ENCODE assay signal across 21 cellular contexts in genomic region chr4:113644398-113644797, GRCh38.
DNase-seq lines count a peak whose midpoint lies in the region; ATAC-seq, FAIRE-seq and TF ChIP-seq lines count a peak whose summit lies in the region.
"Had no signal": no experiment of that assay in that cellular context is flagged by ENCODE, and none has a peak within 500 bp of the region (broad histone marks: within the 10 kb centered on the region; RNA-seq: fewer than 3 reads in every experiment).

No MANE protein-coding gene starts in this region.

- H3K4me3 ChIP-seq in HepG2 (replicated peaks in 1 of 3; ENCODE audit: insufficient read depth in 1 of 3, low read depth in 2 of 3, low read length in 3 of 3) (no peak overlapping the region), right lobe of liver (no peak overlapping the region), mesenchymal stem cell (ENCODE audit: insufficient read depth in 1 of 2, low read depth in 1 of 2, low read length in 2 of 2) (no peak overlapping the region)
- H3K4me3 ChIP-seq: lung had no signal

- in situ Hi-C loops in HepG2 (cut with HindIII; ENCODE audit: extremely low pct_ligation_motif_present, low pct_unique_long_range_greater_than_20kb), result no loop called here

- H4K20me1 ChIP-seq in HepG2 (ENCODE audit: insufficient read depth, low read length), result no peaks in the 10 kb centered on the region

- H3K4me2 ChIP-seq in HepG2 (ENCODE audit: low read depth, low read length) (no peak overlapping the region), mesenchymal stem cell (ENCODE audit: low read length, poor library complexity, severe bottlenecking) (no peak overlapping the region)

- H3K79me2 ChIP-seq in HepG2 (ENCODE audit: insufficient read depth, low read length), result peaks cover 12% of the 10 kb centered on the region

- H3K36me3 ChIP-seq in HepG2 (replicated peaks in 1 of 2; ENCODE audit: control insufficient read depth in 1 of 2, insufficient read depth in 2 of 2, low read length in 2 of 2), result no peaks in the 10 kb centered on the region; a peak in 1 of 5 replicates
- H3K36me3 ChIP-seq in right lobe of liver, result no peaks in the 10 kb centered on the region
- H3K36me3 ChIP-seq in mesenchymal stem cell (ENCODE audit: control insufficient read depth in 1 of 2, insufficient read depth in 2 of 2, low read depth in 1 of 2, low read length in 2 of 2), result peaks cover 0 to 53% of the 10 kb centered on the region in 2 experiments

- no peak for TF ChIP-seq EP300 in HepG2 (IDR thresholded peaks at IDR 0.05; ENCODE audit: low read depth in 2 of 2, low read length in 2 of 2)
- no peak for TF ChIP-seq EP300 in HepG2 (CRISPR knock-in tag; IDR thresholded peaks at IDR 0.05; ENCODE audit: borderline replicate concordance)

- H3K9me3 ChIP-seq in HepG2 (ENCODE audit: low read length), result no peaks in the 10 kb centered on the region
- H3K9me3 ChIP-seq in right lobe of liver, result no peaks in the 10 kb centered on the region
- no peaks in the 10 kb centered on the region for H3K9me3 ChIP-seq in mesenchymal stem cell (ENCODE audit: control insufficient read depth, low read length)

- H3K27me3 ChIP-seq in HepG2 (ENCODE audit: control insufficient read depth in 1 of 2, insufficient read depth in 2 of 2, low read length in 2 of 2), result no peaks in the 10 kb centered on the region
- no peaks in the 10 kb centered on the region for H3K27me3 ChIP-seq in right lobe of liver
- H3K27me3 ChIP-seq in mesenchymal stem cell (ENCODE audit: control insufficient read depth in 1 of 2, insufficient read depth in 1 of 2, low read length in 2 of 2), result no peaks in the 10 kb centered on the region

- H3K14ac ChIP-seq in mesenchymal stem cell (ENCODE audit: low read length in 2 of 2), result no peak overlapping the region

- H3K18ac ChIP-seq in mesenchymal stem cell (ENCODE audit: low read depth in 1 of 2, low read length in 2 of 2), result no peak overlapping the region

- H2AFZ ChIP-seq in HepG2 (ENCODE audit: low read length), result no peak overlapping the region
- H2AFZ ChIP-seq in mesenchymal stem cell (ENCODE audit: low read depth, low read length), result no peak overlapping the region

- peaks cover 71% of the 10 kb centered on the region for H3K4me1 Mint-ChIP-seq in activated T-helper 1 cell treated with anti-CD3 and anti-CD28 coated beads, Interleukin-12 subunit alpha, Interleukin-12 subunit beta, Interleukin-2, Interleukin-4 antibody, amounts not matched to agents 30 ng/mL and 10 ng/mL and 1 ng/mL, durations not matched to agents 14 hours and 24 hours and 36 hours (ENCODE audit: low read depth)

- no peak overlapping the region for H4K91ac ChIP-seq in mesenchymal stem cell (ENCODE audit: low read length)

- intact Hi-C loops in HepG2 (cut with micrococcal nuclease; ENCODE audit: unreplicated experiment) (loop anchor here (5.0 kb wide), 2 partner anchors 38 to 97 kb away; no protein-coding TSS in a partner anchor), right lobe of liver (cut with DNase I) (no loop called here)
- intact Hi-C loops in activated T-helper 1 cell treated with anti-CD3 and anti-CD28 coated beads, Interleukin-12 subunit alpha, Interleukin-12 subunit beta, Interleukin-2, Interleukin-4 antibody, amounts not matched to agents 30 ng/mL and 10 ng/mL and 1 ng/mL, durations not matched to agents 14 hours and 24 hours and 36 hours (cut with micrococcal nuclease), result no loop called here

- no peak overlapping the region for H2BK12ac ChIP-seq in mesenchymal stem cell (ENCODE audit: low read length in 2 of 2)

- no peak overlapping the region for H2BK120ac ChIP-seq in mesenchymal stem cell (ENCODE audit: low read depth, low read length)

- peaks cover 20% of the 10 kb centered on the region for H3K36me3 Mint-ChIP-seq in activated T-helper 1 cell treated with anti-CD3 and anti-CD28 coated beads, Interleukin-12 subunit alpha, Interleukin-12 subunit beta, Interleukin-2, Interleukin-4 antibody, amounts not matched to agents 30 ng/mL and 10 ng/mL and 1 ng/mL, durations not matched to agents 14 hours and 24 hours and 36 hours (ENCODE audit: low read depth)

- TF ChIP-seq POLR2A in HepG2 (IDR thresholded peaks at IDR 0.05; ENCODE audit: insufficient read depth in 1 of 2, low read depth in 2 of 2, low read length in 2 of 2) (no peak), right lobe of liver (IDR thresholded peaks at IDR 0.05) (no peak)

- no peak overlapping the region for H2BK15ac ChIP-seq in mesenchymal stem cell (ENCODE audit: low read depth, poor library complexity, severe bottlenecking)

- H3K4me3 Mint-ChIP-seq in activated T-helper 1 cell treated with anti-CD3 and anti-CD28 coated beads, Interleukin-12 subunit alpha, Interleukin-12 subunit beta, Interleukin-2, Interleukin-4 antibody, amounts not matched to agents 30 ng/mL and 10 ng/mL and 1 ng/mL, durations not matched to agents 14 hours and 24 hours and 36 hours, result no peak overlapping the region
- H3K4me3 Mint-ChIP-seq: activated T-cell treated with anti-CD3 and anti-CD28 coated beads, Interleukin-2, amount 50 U/mL, for 4 hours had no signal

- no peak for FAIRE-seq in HepG2 (lab: Jason Lieb, UNC)
- FAIRE-seq: frontal cortex, kidney had no signal

- H2BK5ac ChIP-seq in mesenchymal stem cell (ENCODE audit: low read depth, low read length, poor library complexity, severe bottlenecking), result no peak overlapping the region

- no peaks in the 10 kb centered on the region for H3K9me3 Mint-ChIP-seq in activated T-helper 1 cell treated with anti-CD3 and anti-CD28 coated beads, Interleukin-12 subunit alpha, Interleukin-12 subunit beta, Interleukin-2, Interleukin-4 antibody, amounts not matched to agents 30 ng/mL and 10 ng/mL and 1 ng/mL, durations not matched to agents 14 hours and 24 hours and 36 hours
- H3K9me3 Mint-ChIP-seq: activated T-cell treated with anti-CD3 and anti-CD28 coated beads, Interleukin-2, amount 50 U/mL, for 4 hours had no signal

- no TSS peak for BruUV-seq in HepG2 (replicated peaks; lab: Mats Ljungman, UMichigan)

- no peaks in the 10 kb centered on the region for H3K27me3 Mint-ChIP-seq in activated T-helper 1 cell treated with anti-CD3 and anti-CD28 coated beads, Interleukin-12 subunit alpha, Interleukin-12 subunit beta, Interleukin-2, Interleukin-4 antibody, amounts not matched to agents 30 ng/mL and 10 ng/mL and 1 ng/mL, durations not matched to agents 14 hours and 24 hours and 36 hours (ENCODE audit: insufficient read depth)

- H3K27ac ChIP-seq in HepG2 (ENCODE audit: extremely low read length, insufficient read depth, low read length) (peak overlapping the region; percentile 12), right lobe of liver (no peak overlapping the region), mesenchymal stem cell (ENCODE audit: low read length, poor library complexity, severe bottlenecking) (no peak overlapping the region)

- ATAC-seq in HepG2, result no peak
- ATAC-seq in right lobe of liver, result no peak
- ATAC-seq in HG03108 (IDR thresholded peaks at IDR 0.05; ENCODE audit: unreplicated experiment), result no peak
- ATAC-seq in GM21723 (IDR thresholded peaks at IDR 0.05; ENCODE audit: unreplicated experiment), result no peak
- ATAC-seq: activated CD4-positive, CD25-positive, alpha-beta regulatory T cell treated with anti-CD3 and anti-CD28 coated beads, Interleukin-2, amount 50 U/mL, for 24 hours; activated T-cell treated with anti-CD3 and anti-CD28 coated beads, Interleukin-2, amount 50 U/mL, for 4 hours had no signal

- H3K4me1 ChIP-seq in HepG2 (ENCODE audit: insufficient read depth, low read length) (peaks cover 78% of the 10 kb centered on the region), right lobe of liver (peaks cover 0 to 38% (median 11%) of the 10 kb centered on the region in 4 donors), mesenchymal stem cell (ENCODE audit: control insufficient read depth, insufficient read depth, low read depth, low read length) (peaks cover 5% of the 10 kb centered on the region)

- H2AK5ac ChIP-seq in mesenchymal stem cell (ENCODE audit: low read length, severe bottlenecking), result peak overlapping the region; percentile 54

- POLR2A ChIA-PET in HepG2 (lab: Yijun Ruan, JAX), result interaction anchor here (1.1 to 1.3 kb wide), 2 partner anchors 8 to 40 kb away, joined by 3 to 4 read pairs; no protein-coding TSS in a partner anchor

- no peak overlapping the region for H3K23ac ChIP-seq in mesenchymal stem cell (ENCODE audit: low read length in 2 of 2)

- H3K27ac Mint-ChIP-seq in activated T-helper 1 cell treated with anti-CD3 and anti-CD28 coated beads, Interleukin-12 subunit alpha, Interleukin-12 subunit beta, Interleukin-2, Interleukin-4 antibody, amounts not matched to agents 30 ng/mL and 10 ng/mL and 1 ng/mL, durations not matched to agents 14 hours and 24 hours and 36 hours, result peak overlapping the region; percentile 1

- H3K79me1 ChIP-seq in mesenchymal stem cell (replicated peaks; ENCODE audit: low read length, poor library complexity, severe bottlenecking), result peaks cover 17% of the 10 kb centered on the region

- no peak for DNase-seq in HepG2 (ENCODE audit: low spot score)
- no peak for DNase-seq in right lobe of liver
- DNase-seq in activated T-helper 1 cell treated with anti-CD3 and anti-CD28 coated beads, Interleukin-12 subunit alpha, Interleukin-12 subunit beta, Interleukin-2, Interleukin-4 antibody, amounts not matched to agents 30 ng/mL and 10 ng/mL and 1 ng/mL, durations not matched to agents 14 hours and 24 hours and 36 hours (ENCODE audit: low spot score), result no peak
- DNase-seq in mesenchymal stem cell, result no peak
- no peak for DNase-seq in NCI-H2196 treated with DMSO at 0.1 percent for 48 hours (lab: John Stamatoyannopoulos, UW; ENCODE audit: unreplicated experiment)
- no peak for DNase-seq in AG08396 (ENCODE audit: low spot score)
- DNase-seq: ACHN; activated naive CD4-positive, alpha-beta T cell treated with anti-CD3 and anti-CD28 coated beads, Interleukin-2, amount 50 U/mL, for 16 hours; activated T-cell treated with anti-CD3 and anti-CD28 coated beads, Interleukin-2, amount 50 U/mL, for 4 hours; Kasumi-1; kidney; NCI-H1694; NCI-H774; occipital lobe; stimulated activated CD4-positive, alpha-beta T cell treated with anti-CD3 and anti-CD28 coated beads, Interleukin-4, amount 100 ng/mL, for 24 hours; T1000 had no signal

- TF ChIP-seq RAD21 in HepG2 (CRISPR knock-in tag; IDR thresholded peaks at IDR 0.05), result no peak

- WGBS in HepG2 (ENCODE audit: low lambda C conversion rate), result 100% methylated on average over 1 of the region's 1 CpG
- WGBS in right lobe of liver (ENCODE audit: insufficient coverage, low coverage, low lambda C conversion rate, missing lambda C conversion rate), result 100% methylated on average over 1 of the region's 1 CpG
- 100% methylated on average over 1 of the region's 1 CpG for WGBS in mesenchymal stem cell

- CTCF ChIA-PET in HepG2 (lab: Yijun Ruan, JAX; ENCODE audit: low intra/inter-chr PET ratio, low total read pairs), result no interaction called here

- no peak overlapping the region for H3K9ac ChIP-seq in HepG2 (ENCODE audit: insufficient read depth, low read depth, low read length)
- no peak overlapping the region for H3K9ac ChIP-seq in mesenchymal stem cell (ENCODE audit: low read length)

- no peak overlapping the region for H3K4ac ChIP-seq in mesenchymal stem cell (ENCODE audit: low read depth in 1 of 2, low read length in 2 of 2)

- no peak for TF ChIP-seq CTCF in HepG2 (CRISPR knock-in tag; IDR thresholded peaks at IDR 0.05)
- TF ChIP-seq CTCF in right lobe of liver (IDR thresholded peaks at IDR 0.05), result no peak

- no peak overlapping the region for H4K8ac ChIP-seq in mesenchymal stem cell (ENCODE audit: low read length)

TF ChIP-seq in HepG2, 621 proteins besides CTCF, POLR2A, EP300 and RAD21:
- TF ChIP-seq MXI1 (IDR thresholded peaks at IDR 0.05; ENCODE audit: borderline replicate concordance, low read depth, low read length), result no peak
